16 cellular contexts compared by ENCODE assay signal in the genomic region with DNA sequence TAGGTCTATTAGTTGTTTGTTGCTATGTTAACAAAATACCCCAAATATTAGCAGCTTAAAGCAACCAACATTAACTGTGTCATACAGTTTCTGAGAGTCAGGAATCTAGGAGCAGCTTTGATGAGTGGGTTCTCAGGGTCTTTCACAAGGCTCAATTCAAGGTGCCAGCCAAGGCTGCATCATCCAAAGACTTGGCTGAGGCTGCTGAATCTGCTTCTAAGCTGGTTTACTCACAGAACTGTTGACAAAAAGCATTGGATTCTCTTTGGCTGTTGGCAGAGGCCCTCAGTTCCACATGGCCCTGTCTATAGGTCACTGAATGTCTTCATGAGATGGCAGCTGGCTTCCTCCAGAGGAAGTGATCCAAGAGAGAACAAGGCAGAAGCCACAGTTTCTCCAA.
"Had no signal": no experiment of that assay in that cellular context is flagged by ENCODE, and none has a peak within 500 bp of the region (broad histone marks: within the 10 kb centered on the region; RNA-seq: fewer than 3 reads in every experiment).

No MANE protein-coding gene starts in this region.

- H3K27ac ChIP-seq: brain microvascular endothelial cell, esophagus squamous epithelium, gastroesophageal sphincter, heart right ventricle, upper lobe of left lung had no signal

- H3K4me3 ChIP-seq: esophagus squamous epithelium, gastroesophageal sphincter, heart right ventricle, upper lobe of left lung had no signal

- H3K36me3 Mint-ChIP-seq: T-cell had no signal

- H3K27me3 Mint-ChIP-seq: activated T-cell treated with anti-CD3 and anti-CD28 coated beads, Interleukin-2, amount 50 U/mL, for 24 hours; stimulated activated naive CD8-positive, alpha-beta T cell treated with anti-CD3 and anti-CD28 coated beads, Interleukin-15, amount 100 ng/mL, for 72 hours; T-cell had no signal

- H3K4me1 Mint-ChIP-seq: T-cell had no signal

- H3K27ac Mint-ChIP-seq: activated T-cell treated with anti-CD3 and anti-CD28 coated beads, Interleukin-2, amount 50 U/mL, for 24 hours; nephron progenitor cell; stimulated activated naive CD8-positive, alpha-beta T cell treated with anti-CD3 and anti-CD28 coated beads, Interleukin-15, amount 100 ng/mL, for 72 hours; T-cell had no signal

- DNase-seq: activated CD4-positive, alpha-beta T cell treated with anti-CD3 and anti-CD28 coated beads, Interleukin-2, amount 50 U/mL, for 4 hours; activated CD4-positive, CD25-positive, alpha-beta regulatory T cell treated with anti-CD3 and anti-CD28 coated beads, Interleukin-2, amount 50 U/mL, for 72 hours; activated naive CD4-positive, alpha-beta T cell treated with anti-CD3 and anti-CD28 coated beads, Interleukin-2, amount 50 U/mL, for 16 hours; activated T-cell treated with anti-CD3 and anti-CD28 coated beads, Interleukin-2, amount 50 U/mL, for 24 hours; brain microvascular endothelial cell; cortex of kidney; effector CD4-positive, alpha-beta T cell; esophagus squamous epithelium; heart right ventricle; nephron progenitor cell; stimulated activated naive CD8-positive, alpha-beta T cell treated with anti-CD3 and anti-CD28 coated beads, Interleukin-15, amount 100 ng/mL, for 72 hours; T-cell; T-helper 9 cell had no signal

- H3K4me3 Mint-ChIP-seq: activated T-cell treated with anti-CD3 and anti-CD28 coated beads, Interleukin-2, amount 50 U/mL, for 24 hours; nephron progenitor cell; stimulated activated naive CD8-positive, alpha-beta T cell treated with anti-CD3 and anti-CD28 coated beads, Interleukin-15, amount 100 ng/mL, for 72 hours; T-cell had no signal

- H3K9me3 ChIP-seq: esophagus squamous epithelium, gastroesophageal sphincter, heart right ventricle, upper lobe of left lung had no signal

- H3K9me3 Mint-ChIP-seq: activated T-cell treated with anti-CD3 and anti-CD28 coated beads, Interleukin-2, amount 50 U/mL, for 24 hours; stimulated activated naive CD8-positive, alpha-beta T cell treated with anti-CD3 and anti-CD28 coated beads, Interleukin-15, amount 100 ng/mL, for 72 hours; T-cell had no signal

- H3K27me3 ChIP-seq: brain microvascular endothelial cell, esophagus squamous epithelium, gastroesophageal sphincter, heart right ventricle, upper lobe of left lung had no signal

- H3K36me3 ChIP-seq: brain microvascular endothelial cell, esophagus squamous epithelium, gastroesophageal sphincter, heart right ventricle, upper lobe of left lung had no signal

- ATAC-seq: gastroesophageal sphincter; heart right ventricle; sciatic nerve; stimulated activated naive CD8-positive, alpha-beta T cell treated with anti-CD3 and anti-CD28 coated beads, Interleukin-15, amount 100 ng/mL, for 72 hours; T-cell had no signal
